14 cellular contexts compared by ENCODE assay signal in the genomic region with DNA sequence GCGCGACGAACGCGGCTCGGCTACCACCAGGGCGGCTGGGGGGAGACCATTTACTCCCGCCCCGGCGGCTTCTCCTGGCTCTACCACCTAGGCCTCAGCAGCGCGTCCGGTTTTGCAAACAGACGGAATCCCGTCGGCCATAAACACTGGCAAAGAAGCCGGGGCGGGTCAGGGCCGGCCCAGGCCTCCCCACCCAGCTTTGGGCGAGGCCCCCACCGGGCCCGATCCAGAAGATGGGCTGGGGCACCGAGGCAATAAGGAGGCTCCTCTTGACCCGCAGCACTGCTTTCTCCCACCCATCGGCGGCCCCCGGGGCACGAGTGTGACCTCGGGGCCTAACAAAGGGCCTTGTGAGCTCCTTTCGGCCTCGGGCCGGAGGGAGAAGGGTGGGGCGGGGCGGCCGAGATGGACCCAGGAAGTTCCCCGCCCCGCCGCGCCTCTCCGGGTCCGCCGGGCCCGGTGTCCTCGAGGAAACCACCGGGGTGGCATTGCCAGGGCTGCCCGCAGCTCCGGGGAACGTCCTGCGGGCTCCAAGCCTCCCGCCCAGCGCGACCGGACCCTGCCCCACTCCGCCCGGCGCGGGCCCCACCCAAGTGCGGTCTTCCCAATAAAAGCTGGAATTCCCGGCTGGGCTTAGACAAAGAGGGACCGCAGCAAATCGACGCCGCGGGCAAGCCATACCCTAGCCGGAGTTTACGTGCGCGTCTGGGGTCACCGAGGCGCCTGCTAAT. TPM values are rescaled to one million over a fixed set of nuclear protein-coding genes. Genes with fewer than 3 reads are reported as not detected.
DNase-seq lines count a peak whose midpoint lies in the region; TF ChIP-seq lines count a peak whose summit lies in the region.
"Had no signal": no experiment of that assay in that cellular context is flagged by ENCODE, and none has a peak within 500 bp of the region (broad histone marks: within the 10 kb centered on the region; RNA-seq: fewer than 3 reads in every experiment).

No MANE protein-coding gene starts in this region.

- H3K9me3 ChIP-seq in colonic mucosa = no peaks in the 10 kb centered on the region
- no peaks in the 10 kb centered on the region for H3K9me3 ChIP-seq in mesenchymal stem cell (ENCODE audit: control insufficient read depth, low read length)
- no peaks in the 10 kb centered on the region for H3K9me3 ChIP-seq in PC-9 (ENCODE audit: insufficient read depth, low read depth)
- H3K9me3 ChIP-seq: thyroid gland had no signal

- DNase-seq in activated naive CD4-positive, alpha-beta T cell treated with anti-CD3 and anti-CD28 coated beads, Interleukin-2, amount 10 ng/mL, durations not matched to agents 7 days and 5 days = no peak
- no peak for DNase-seq in activated naive CD4-positive, alpha-beta T cell treated with anti-CD3 and anti-CD28 coated beads, Interleukin-2, amount 50 U/mL, for 16 hours
- DNase-seq in colonic mucosa (peak; percentile 68), mesenchymal stem cell (no peak), type B pancreatic cell (ENCODE audit: extremely low spot score, unreplicated experiment) (no peak), PC-9 (no peak), NCI-H146 (lab: John Stamatoyannopoulos, UW) (no peak), NCI-H510A treated with DMSO at 0.1 percent for 48 hours (lab: John Stamatoyannopoulos, UW) (no peak)
- DNase-seq: activated CD4-positive, alpha-beta T cell treated with anti-CD3 and anti-CD28 coated beads for 1 hour; NCI-H2081 treated with DMSO at 0.1 percent for 48 hours; stimulated activated CD4-positive, alpha-beta T cell treated with anti-CD3 and anti-CD28 coated beads, Interleukin-12 subunit alpha, Interleukin-12 subunit beta, amount 100 ng/mL, for 4 hours had no signal

- H2BK5ac ChIP-seq in mesenchymal stem cell (ENCODE audit: low read depth, low read length, poor library complexity, severe bottlenecking) = no peak overlapping the region

- no peaks in the 10 kb centered on the region for H3K9me3 Mint-ChIP-seq in activated naive CD4-positive, alpha-beta T cell treated with anti-CD3 and anti-CD28 coated beads, Interleukin-2, amount 10 ng/mL, durations not matched to agents 7 days and 5 days
- H3K9me3 Mint-ChIP-seq in type B pancreatic cell = no peaks in the 10 kb centered on the region
- H3K9me3 Mint-ChIP-seq: activated T-helper 1 cell treated with anti-CD3 and anti-CD28 coated beads, Interleukin-12 subunit alpha, Interleukin-12 subunit beta, Interleukin-2, Interleukin-4 antibody, amounts not matched to agents 30 ng/mL and 10 ng/mL and 1 ng/mL, durations not matched to agents 14 hours and 24 hours and 36 hours; dendritic cell treated with granulocyte-macrophage colony-stimulating factor and Interleukin-4, amounts not matched to agents 40 ng/mL and 50 ng/mL, for 4 days had no signal

- H3K9ac ChIP-seq in colonic mucosa (ENCODE audit: low read depth in 2 of 2, low read length in 2 of 2) (peak overlapping the region; percentile 6 to 36), mesenchymal stem cell (ENCODE audit: low read length) (no peak overlapping the region)

- no peaks in the 10 kb centered on the region for H3K27me3 Mint-ChIP-seq in activated naive CD4-positive, alpha-beta T cell treated with anti-CD3 and anti-CD28 coated beads, Interleukin-2, amount 10 ng/mL, durations not matched to agents 7 days and 5 days
- peaks cover 19% of the 10 kb centered on the region for H3K27me3 Mint-ChIP-seq in type B pancreatic cell

- peak overlapping the region; percentile 3 to 57 for H3K18ac ChIP-seq in mesenchymal stem cell (ENCODE audit: low read depth in 1 of 2, low read length in 2 of 2)

- CTCF ChIA-PET in activated naive CD4-positive, alpha-beta T cell treated with anti-CD3 and anti-CD28 coated beads, Interleukin-2, amount 10 ng/mL, durations not matched to agents 7 days and 5 days (lab: Charles Lee) = no interaction called here
- CTCF ChIA-PET in PC-9 (lab: Charles Lee) = no interaction called here

- H4K8ac ChIP-seq in mesenchymal stem cell (ENCODE audit: low read length) = peak overlapping the region; percentile 49

- TF ChIP-seq CTCF in colonic mucosa (IDR thresholded peaks at IDR 0.05) (no peak), type B pancreatic cell (conservative IDR thresholded peaks at IDR 0.05) (no peak), PC-9 (conservative IDR thresholded peaks at IDR 0.05) (no peak)

- H2AFZ ChIP-seq in mesenchymal stem cell (ENCODE audit: low read depth, low read length) (no peak overlapping the region), PC-9 (no peak overlapping the region)

- no peaks in the 10 kb centered on the region for H3F3A ChIP-seq in PC-9 (ENCODE audit: insufficient read depth, low read depth)

- H3K27me3 ChIP-seq in colonic mucosa = peaks cover 53% of the 10 kb centered on the region
- H3K27me3 ChIP-seq in mesenchymal stem cell (ENCODE audit: control insufficient read depth in 1 of 2, insufficient read depth in 1 of 2, low read length in 2 of 2) = peaks cover 0 to 70% of the 10 kb centered on the region in 2 experiments
- no peaks in the 10 kb centered on the region for H3K27me3 ChIP-seq in PC-9 (ENCODE audit: insufficient read depth, low read depth)

- H3K36me3 Mint-ChIP-seq in activated naive CD4-positive, alpha-beta T cell treated with anti-CD3 and anti-CD28 coated beads, Interleukin-2, amount 10 ng/mL, durations not matched to agents 7 days and 5 days = peaks cover 21% of the 10 kb centered on the region
- H3K36me3 Mint-ChIP-seq in type B pancreatic cell = peaks cover 4% of the 10 kb centered on the region

- peak overlapping the region; percentile 79 for H2BK120ac ChIP-seq in mesenchymal stem cell (ENCODE audit: low read depth, low read length)

- H3K4me1 Mint-ChIP-seq in activated naive CD4-positive, alpha-beta T cell treated with anti-CD3 and anti-CD28 coated beads, Interleukin-2, amount 10 ng/mL, durations not matched to agents 7 days and 5 days = peaks cover 49% of the 10 kb centered on the region
- peaks cover 48% of the 10 kb centered on the region for H3K4me1 Mint-ChIP-seq in type B pancreatic cell (ENCODE audit: unreplicated experiment)

- H2BK15ac ChIP-seq in mesenchymal stem cell (ENCODE audit: low read depth, poor library complexity, severe bottlenecking) = no peak overlapping the region

- peak overlapping the region; percentile 7 for H3K4me3 ChIP-seq in colonic mucosa
- H3K4me3 ChIP-seq in mesenchymal stem cell (ENCODE audit: insufficient read depth in 1 of 2, low read depth in 1 of 2, low read length in 2 of 2) = no peak overlapping the region
- H3K4me3 ChIP-seq in PC-9 = no peak overlapping the region
- H3K4me3 ChIP-seq: thyroid gland had no signal

- no peak overlapping the region for H3K14ac ChIP-seq in mesenchymal stem cell (ENCODE audit: low read length in 2 of 2)

- no peaks in the 10 kb centered on the region for H3K9me2 ChIP-seq in PC-9 (ENCODE audit: insufficient read depth)

- H3K79me1 ChIP-seq in mesenchymal stem cell (replicated peaks; ENCODE audit: low read length, poor library complexity, severe bottlenecking) = no peaks in the 10 kb centered on the region

- WGBS in mesenchymal stem cell = 15% methylated on average over 44 of the region's 70 CpGs

- H3K4me1 ChIP-seq in colonic mucosa (peaks cover 5% of the 10 kb centered on the region), mesenchymal stem cell (ENCODE audit: control insufficient read depth, insufficient read depth, low read depth, low read length) (peaks cover 19% of the 10 kb centered on the region), PC-9 (replicated peaks; ENCODE audit: insufficient read depth) (no peaks in the 10 kb centered on the region)

- peaks cover 95% of the 10 kb centered on the region for H3K79me2 ChIP-seq in PC-9 (ENCODE audit: low read depth)

- H3K27ac ChIP-seq in colonic mucosa (no peak overlapping the region), mesenchymal stem cell (ENCODE audit: low read length, poor library complexity, severe bottlenecking) (no peak overlapping the region), PC-9 (no peak overlapping the region)
- H3K27ac ChIP-seq: thyroid gland had no signal

- no peak overlapping the region for H2AK5ac ChIP-seq in mesenchymal stem cell (ENCODE audit: low read length, severe bottlenecking)

- POLR2A ChIA-PET in PC-9 (lab: Charles Lee; ENCODE audit: unreplicated experiment) = no interaction called here

- H3K36me3 ChIP-seq in colonic mucosa = no peaks in the 10 kb centered on the region
- H3K36me3 ChIP-seq in mesenchymal stem cell (ENCODE audit: control insufficient read depth in 1 of 2, insufficient read depth in 2 of 2, low read depth in 1 of 2, low read length in 2 of 2) = no peaks in the 10 kb centered on the region
- H3K36me3 ChIP-seq in PC-9 (ENCODE audit: low read depth) = no peaks in the 10 kb centered on the region
- H3K36me3 ChIP-seq: thyroid gland had no signal

- H4K20me1 ChIP-seq in PC-9 (ENCODE audit: insufficient read depth) = 0 out of 2 replicates have a peak, but pooled peaks cover 8% of the 10 kb centered on the region

- H3K4me2 ChIP-seq in mesenchymal stem cell (ENCODE audit: low read length, poor library complexity, severe bottlenecking) = no peak overlapping the region
- H3K4me2 ChIP-seq in PC-9 = no peak overlapping the region

- H3K27ac Mint-ChIP-seq in activated naive CD4-positive, alpha-beta T cell treated with anti-CD3 and anti-CD28 coated beads, Interleukin-2, amount 10 ng/mL, durations not matched to agents 7 days and 5 days = no peak overlapping the region
- no peak overlapping the region for H3K27ac Mint-ChIP-seq in type B pancreatic cell
- H3K27ac Mint-ChIP-seq: activated T-helper 1 cell treated with anti-CD3 and anti-CD28 coated beads, Interleukin-12 subunit alpha, Interleukin-12 subunit beta, Interleukin-2, Interleukin-4 antibody, amounts not matched to agents 30 ng/mL and 10 ng/mL and 1 ng/mL, durations not matched to agents 14 hours and 24 hours and 36 hours; dendritic cell treated with granulocyte-macrophage colony-stimulating factor and Interleukin-4, amounts not matched to agents 40 ng/mL and 50 ng/mL, for 4 days had no signal

- H4K91ac ChIP-seq in mesenchymal stem cell (ENCODE audit: low read length) = no peak overlapping the region

- no peak overlapping the region for H3K23ac ChIP-seq in mesenchymal stem cell (ENCODE audit: low read length in 2 of 2)

- BruUV-seq in PC-9 (replicated peaks; lab: Mats Ljungman, UMichigan) = no TSS peak

- peak overlapping the region; percentile 61 to 87 for H3K4ac ChIP-seq in mesenchymal stem cell (ENCODE audit: low read depth in 1 of 2, low read length in 2 of 2)

- peak overlapping the region; percentile 43 for H3K4me3 Mint-ChIP-seq in activated naive CD4-positive, alpha-beta T cell treated with anti-CD3 and anti-CD28 coated beads, Interleukin-2, amount 10 ng/mL, durations not matched to agents 7 days and 5 days
- peak overlapping the region; percentile 81 for H3K4me3 Mint-ChIP-seq in type B pancreatic cell

- peak overlapping the region in 1 of 2 experiments; percentile 52 for H2BK12ac ChIP-seq in mesenchymal stem cell (ENCODE audit: low read length in 2 of 2)

- intact Hi-C loops in colonic mucosa (cut with DNase I) = loop anchor here (5.0 to 10.0 kb wide), 2 partner anchors 60 to 77 kb away; no protein-coding TSS in a partner anchor
- intact Hi-C loops in PC-9 (cut with micrococcal nuclease; ENCODE audit: unreplicated experiment) = no loop called here

RNA-seq across cellular contexts. Expression of a gene that starts 5.9 kb away (rescaled TPM):
- 10 to 100 TPM; 18.3 to 21.3 TPM for total RNA-seq in colonic mucosa
- 16.0 TPM for polyA plus RNA-seq in mesenchymal stem cell (2013, experiment 1 of 2)
- 14.9 TPM for polyA plus RNA-seq in mesenchymal stem cell (2013, experiment 2 of 2)
- 27.2 and 37.3 TPM in 2 replicates for total RNA-seq in type B pancreatic cell (ENCODE audit: low replicate concordance)
- 0.68 and 1.5 TPM in 2 replicates for total RNA-seq in PC-9 (2021)
